7 cellular contexts compared by ENCODE assay signal in the genomic region with DNA sequence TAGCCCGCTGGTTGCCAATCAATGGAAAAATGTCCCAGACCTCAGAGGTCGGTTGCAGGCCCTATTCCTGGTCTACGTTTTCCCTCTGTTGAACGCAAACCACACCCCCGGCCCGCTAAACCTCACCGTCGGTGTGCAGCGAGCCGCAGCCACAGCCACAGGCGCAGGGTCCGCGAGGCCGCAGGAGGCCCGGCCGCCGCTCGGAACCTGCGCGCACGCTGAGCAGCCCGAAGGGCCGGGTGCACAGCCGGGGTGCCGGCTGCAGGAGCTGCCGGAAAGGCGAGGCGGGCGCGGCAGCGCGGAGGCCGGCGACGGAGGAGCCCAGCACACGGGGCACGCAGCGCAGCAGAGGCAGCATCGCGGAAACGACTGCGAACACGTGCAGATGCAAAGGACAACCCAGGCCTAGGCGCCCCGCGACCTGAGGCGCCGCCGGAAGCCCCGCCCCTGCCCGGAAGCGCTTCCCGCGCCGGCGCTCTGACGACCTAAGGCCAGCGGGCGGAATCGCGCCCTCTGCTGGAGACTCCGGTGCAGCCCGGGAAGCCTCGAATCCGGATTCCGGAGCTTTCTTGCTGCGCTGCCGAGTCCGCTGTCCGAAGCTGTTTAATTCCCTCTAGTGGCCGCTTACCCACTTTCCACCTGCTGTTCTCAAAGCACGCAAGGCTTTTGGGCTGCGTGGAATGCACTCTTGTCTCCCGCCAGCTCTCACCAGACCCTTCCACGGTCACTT. TPM values are rescaled to one million over a fixed set of nuclear protein-coding genes. Genes with fewer than 3 reads are reported as not detected.
DNase-seq lines count a peak whose midpoint lies in the region; ATAC-seq and TF ChIP-seq lines count a peak whose summit lies in the region.

A gene with protein sequence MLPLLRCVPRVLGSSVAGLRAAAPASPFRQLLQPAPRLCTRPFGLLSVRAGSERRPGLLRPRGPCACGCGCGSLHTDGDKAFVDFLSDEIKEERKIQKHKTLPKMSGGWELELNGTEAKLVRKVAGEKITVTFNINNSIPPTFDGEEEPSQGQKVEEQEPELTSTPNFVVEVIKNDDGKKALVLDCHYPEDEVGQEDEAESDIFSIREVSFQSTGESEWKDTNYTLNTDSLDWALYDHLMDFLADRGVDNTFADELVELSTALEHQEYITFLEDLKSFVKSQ (minus strand): TSS at position 440 of the 730 bp plus-strand sequence. CDS start 82 bp downstream, at position 358.

- H3K36me3 ChIP-seq in ascending aorta, result peaks cover 25 to 29% of the 10 kb centered on the region in 2 donors

- H3K4me1 ChIP-seq in ascending aorta, result peaks cover 0 to 7% of the 10 kb centered on the region in 2 donors

- DNase-seq in NCI-H1930 (lab: John Stamatoyannopoulos, UW) (peak; percentile 83 to 92), ascending aorta (ENCODE audit: low spot score in 2 of 2) (peak; percentile 29 to 95), hepatic stellate cell (ENCODE audit: low spot score) (peak; percentile 92), renal cortical epithelial cell (ENCODE audit: low read depth) (peak; percentile 83)
- DNase-seq in T-helper 2 cell treated with Interferon-gamma antibody and Interleukin-4, amounts not matched to agents 5 μg/mL and 100 μg/mL, for 36 hours (ENCODE audit: low spot score), result peak; percentile 92

- no peaks in the 10 kb centered on the region for H3K9me3 ChIP-seq in ascending aorta

- H3K27me3 ChIP-seq in ascending aorta, result no peaks in the 10 kb centered on the region

- intact Hi-C loops in ascending aorta (cut with DNase I), result loop anchor here (1.0 to 5.0 kb wide), 3 partner anchors 20 to 192 kb away; a partner anchor contains a TSS

- no peaks in the 10 kb centered on the region for H3K27me3 Mint-ChIP-seq in T-helper 2 cell treated with Interferon-gamma antibody and Interleukin-4, amounts not matched to agents 5 μg/mL and 100 μg/mL, for 36 hours (ENCODE audit: low read depth)

- H3K4me1 Mint-ChIP-seq in T-helper 2 cell treated with Interferon-gamma antibody and Interleukin-4, amounts not matched to agents 5 μg/mL and 100 μg/mL, for 36 hours (ENCODE audit: low read depth), result peaks cover 28% of the 10 kb centered on the region

- no peaks in the 10 kb centered on the region for H3K9me3 Mint-ChIP-seq in T-helper 2 cell treated with Interferon-gamma antibody and Interleukin-4, amounts not matched to agents 5 μg/mL and 100 μg/mL, for 36 hours

- H3K27ac ChIP-seq in ascending aorta, result peak within 1 kb of the TSS; percentile 67 to 77

- peak within 1 kb of the TSS; percentile 90 for H3K4me3 Mint-ChIP-seq in T-helper 2 cell treated with Interferon-gamma antibody and Interleukin-4, amounts not matched to agents 5 μg/mL and 100 μg/mL, for 36 hours

- peaks cover 39% of the 10 kb centered on the region for H3K36me3 Mint-ChIP-seq in T-helper 2 cell treated with Interferon-gamma antibody and Interleukin-4, amounts not matched to agents 5 μg/mL and 100 μg/mL, for 36 hours (ENCODE audit: low read depth)

- H3K4me3 ChIP-seq in ascending aorta, result peak within 1 kb of the TSS; percentile 87 to 91

- peak; percentile 98 to 99 (median 99) for TF ChIP-seq CTCF in ascending aorta (IDR thresholded peaks at IDR 0.05)

- peak within 1 kb of the TSS; percentile 82 for H3K27ac Mint-ChIP-seq in T-helper 2 cell treated with Interferon-gamma antibody and Interleukin-4, amounts not matched to agents 5 μg/mL and 100 μg/mL, for 36 hours

- peak; percentile 90 for ATAC-seq in GM18498 (IDR thresholded peaks at IDR 0.05; ENCODE audit: unreplicated experiment)
- ATAC-seq in HG02885 (IDR thresholded peaks at IDR 0.05; ENCODE audit: poor library complexity, unreplicated experiment), result peak; percentile 85

RNA-seq across cellular contexts. Expression of the gene that starts here (rescaled TPM):
- total RNA-seq in ascending aorta (152 TPM), renal cortical epithelial cell (190 and 289 TPM in 2 replicates)

Comparison
In these comparisons a context has a peak if more than half of its experiments do, and no peak if none do; other contexts are left out.
1. Peak in every context shown above with its lines: DNase-seq, ATAC-seq, H3K4me3 ChIP-seq and H3K27ac ChIP-seq.